Comparison of ENCODE assay signal across 11 cellular contexts in the genomic region with DNA sequence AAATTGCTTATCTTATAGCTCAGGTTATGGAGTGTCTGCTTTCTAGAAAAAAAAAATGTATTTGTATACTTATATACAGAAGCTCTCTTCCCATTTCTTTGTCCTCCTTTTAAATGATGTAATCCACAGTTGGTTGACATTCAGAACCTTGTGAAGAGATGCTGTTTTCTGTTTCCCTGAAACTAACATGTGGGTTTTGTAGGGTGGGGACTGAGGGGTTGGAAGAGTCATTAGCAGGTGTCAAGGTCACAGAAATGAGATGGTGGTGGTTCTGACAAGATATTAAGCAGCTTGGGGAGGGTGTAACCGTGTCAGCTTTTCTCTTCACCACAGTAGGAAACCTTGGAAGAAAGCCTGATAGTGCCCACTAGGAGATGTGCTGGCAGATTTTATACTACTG. TPM values are rescaled to one million over a fixed set of nuclear protein-coding genes. Genes with fewer than 3 reads are reported as not detected.
A peak's percentile ranks its signal among the peaks of the same experiment; 100 is the strongest.
DNase-seq lines count a peak whose midpoint lies in the region; ATAC-seq and TF ChIP-seq lines count a peak whose summit lies in the region.
"Had no signal": no experiment of that assay in that cellular context is flagged by ENCODE, and none has a peak within 500 bp of the region (broad histone marks: within the 10 kb centered on the region; RNA-seq: fewer than 3 reads in every experiment).

No MANE protein-coding gene starts in this region.

- TF ChIP-seq CTCF in VCaP (conservative IDR thresholded peaks at IDR 0.05), result no peak
- no peak for TF ChIP-seq CTCF in glutamatergic neuron (IDR thresholded peaks at IDR 0.05; ENCODE audit: partially characterized antibody, unreplicated experiment)

- H3K4me1 Mint-ChIP-seq in CD4-positive, alpha-beta memory T cell, result peaks cover 70 to 88% (median 76%) of the 10 kb centered on the region in 4 donors
- H3K4me1 Mint-ChIP-seq in immature natural killer cell (peaks cover 23 to 80% of the 10 kb centered on the region in 2 donors), glutamatergic neuron (ENCODE audit: low read depth, unreplicated experiment) (peaks cover 16% of the 10 kb centered on the region)

- peaks cover 6 to 24% of the 10 kb centered on the region in 2 donors for H3K36me3 Mint-ChIP-seq in CD4-positive, alpha-beta memory T cell
- H3K36me3 Mint-ChIP-seq in immature natural killer cell (peaks cover 0 to 5% (median 3%) of the 10 kb centered on the region in 3 donors), glutamatergic neuron (ENCODE audit: unreplicated experiment) (peaks cover 4% of the 10 kb centered on the region)

- peak overlapping the region; percentile 55 to 94 (median 71) for H3K4me3 Mint-ChIP-seq in CD4-positive, alpha-beta memory T cell
- H3K4me3 Mint-ChIP-seq in immature natural killer cell, result peak overlapping the region; percentile 71 to 94 (median 81)
- no peak overlapping the region for H3K4me3 Mint-ChIP-seq in glutamatergic neuron (ENCODE audit: unreplicated experiment)

- no peaks in the 10 kb centered on the region for H3K27me3 ChIP-seq in CD4-positive, alpha-beta memory T cell (ENCODE audit: insufficient read depth, low read length)
- H3K27me3 ChIP-seq: body of pancreas had no signal

- H3K9me3 ChIP-seq in CD4-positive, alpha-beta memory T cell (ENCODE audit: control insufficient read depth in 1 of 2, low read length in 2 of 2), result no peaks in the 10 kb centered on the region
- H3K9me3 ChIP-seq: body of pancreas had no signal

- peak overlapping the region; percentile 45 for H3K27ac ChIP-seq in CD4-positive, alpha-beta memory T cell (ENCODE audit: low read depth, low read length)
- peak overlapping the region; percentile 92; the same call in 1 of the 2 replicates for H3K27ac ChIP-seq in VCaP
- H3K27ac ChIP-seq: body of pancreas had no signal

- H3K36me3 ChIP-seq in CD4-positive, alpha-beta memory T cell (ENCODE audit: insufficient read depth, low read length), result no peaks in the 10 kb centered on the region

- DNase-seq in CD4-positive, alpha-beta memory T cell, result no peak
- peak; percentile 67 to 76 (median 75) for DNase-seq in immature natural killer cell
- DNase-seq in NCI-H187 treated with DMSO at 0.1 percent for 48 hours (lab: John Stamatoyannopoulos, UW), result no peak
- no peak for DNase-seq in NCI-H1417 treated with DMSO at 0.1 percent for 48 hours (lab: John Stamatoyannopoulos, UW)
- DNase-seq in glutamatergic neuron, result no peak
- DNase-seq: body of pancreas, SHP77 treated with DMSO at 0.1 percent for 48 hours had no signal

- POLR2A ChIA-PET in CD4-positive, alpha-beta memory T cell (lab: Charles Lee; ENCODE audit: partially characterized antibody), result interaction anchor here (3.5 to 4.6 kb wide), 4 partner anchors 11 to 64 kb away, joined by 37 to 191 read pairs (median 71); no protein-coding TSS in a partner anchor

- peak overlapping the region; percentile 71 to 98 (median 88) for H3K27ac Mint-ChIP-seq in CD4-positive, alpha-beta memory T cell
- H3K27ac Mint-ChIP-seq in immature natural killer cell, result peak overlapping the region; percentile 89 to 99 (median 96)
- H3K27ac Mint-ChIP-seq in glutamatergic neuron (ENCODE audit: unreplicated experiment), result no peak overlapping the region

- intact Hi-C loops in CD4-positive, alpha-beta memory T cell (cut with micrococcal nuclease), result loop anchor here (5.0 kb wide), 2 partner anchors 77 to 308 kb away; no protein-coding TSS in a partner anchor

- no peaks in the 10 kb centered on the region for H3K9me3 Mint-ChIP-seq in CD4-positive, alpha-beta memory T cell
- H3K9me3 Mint-ChIP-seq in immature natural killer cell (no peaks in the 10 kb centered on the region), glutamatergic neuron (ENCODE audit: unreplicated experiment) (peaks cover 10% of the 10 kb centered on the region)

- no peaks in the 10 kb centered on the region for H3K27me3 Mint-ChIP-seq in CD4-positive, alpha-beta memory T cell
- H3K27me3 Mint-ChIP-seq in immature natural killer cell (ENCODE audit: low read depth in 3 of 3) (peaks cover 1 to 21% (median 10%) of the 10 kb centered on the region in 3 donors), glutamatergic neuron (ENCODE audit: unreplicated experiment) (peaks cover 6% of the 10 kb centered on the region)

- CTCF ChIA-PET in CD4-positive, alpha-beta memory T cell (lab: Charles Lee; ENCODE audit: partially characterized antibody), result interaction anchor here (0.9 to 1.2 kb wide), 3 partner anchors 9 to 73 kb away, joined by 3 to 6 read pairs (median 3); no protein-coding TSS in a partner anchor

- ATAC-seq in GM21381 (IDR thresholded peaks at IDR 0.05; ENCODE audit: unreplicated experiment) (peak; percentile 32), GM18861 (IDR thresholded peaks at IDR 0.05; ENCODE audit: unreplicated experiment) (no peak)
- ATAC-seq: body of pancreas, esophagus mucosa had no signal

- H3K4me1 ChIP-seq in CD4-positive, alpha-beta memory T cell (ENCODE audit: insufficient read depth, low read length), result peaks cover 79% of the 10 kb centered on the region

- H3K4me3 ChIP-seq in CD4-positive, alpha-beta memory T cell (ENCODE audit: low read length in 2 of 2), result no peak overlapping the region
- H3K4me3 ChIP-seq: body of pancreas had no signal

RNA-seq across cellular contexts. Expression of a gene that starts 2.4 kb away (rescaled TPM):
- total RNA-seq in CD4-positive, alpha-beta memory T cell, result 10 to 100 TPM; 78.9 to 80.9 TPM
- 10 to 100 TPM; 29.4 to 35.1 TPM for polyA plus RNA-seq in CD4-positive, alpha-beta memory T cell
- polyA plus RNA-seq in immature natural killer cell, result 10 to 100 TPM; 32.6 to 48.7 (median 45.9) TPM
- total RNA-seq in glutamatergic neuron (ENCODE audit: unreplicated experiment), result 13.2 TPM

Comparison
In these comparisons a context has a peak if more than half of its experiments do, and no peak if none do; other contexts are left out.
1. DNase-seq: peak in immature natural killer cell (3 of 3); none in CD4-positive, alpha-beta memory T cell (0 of 5), NCI-H187 treated with DMSO at 0.1 percent for 48 hours (single experiment), NCI-H1417 treated with DMSO at 0.1 percent for 48 hours (single experiment) and glutamatergic neuron (single experiment).